In genomic region chr12:64403708-64404469, GRCh38 we compare ENCODE assay signal across 8 cellular contexts. TPM values are rescaled to one million over a fixed set of nuclear protein-coding genes. Genes with fewer than 3 reads are reported as not detected.
DNase-seq lines count a peak whose midpoint lies in the region; ATAC-seq, FAIRE-seq and TF ChIP-seq lines count a peak whose summit lies in the region.

TSS of gene XPOT (plus strand) at chr12:64404392. CDS start at chr12:64410036, 5,644 bp downstream.

- H3K27ac ChIP-seq in ascending aorta (peak within 1 kb of the TSS; percentile 97 to 98), right cardiac atrium (ENCODE audit: low read length) (peak within 1 kb of the TSS; percentile 91), vagina (peak within 1 kb of the TSS; percentile 92)

- TF ChIP-seq CTCF in ascending aorta (IDR thresholded peaks at IDR 0.05) (no peak), vagina (IDR thresholded peaks at IDR 0.05) (no peak)

- H3K4me3 ChIP-seq in ascending aorta (peak within 1 kb of the TSS; percentile 76 to 98), right cardiac atrium (ENCODE audit: low read length) (peak within 1 kb of the TSS; percentile 58), vagina (peak within 1 kb of the TSS; percentile 75 to 98)

- peaks cover 0 to 10% of the 10 kb centered on the region in 2 donors for H3K4me1 ChIP-seq in ascending aorta
- H3K4me1 ChIP-seq in right cardiac atrium (ENCODE audit: control insufficient read depth, insufficient read depth, low read length): peaks cover 2% of the 10 kb centered on the region
- peaks cover 11% of the 10 kb centered on the region for H3K4me1 ChIP-seq in vagina

- ATAC-seq in HG02970 (IDR thresholded peaks at IDR 0.05; ENCODE audit: low FRiP score, unreplicated experiment) (peak; percentile 99), right cardiac atrium (peak; percentile 97 to 98)

- H3K9me3 ChIP-seq in ascending aorta (no peaks in the 10 kb centered on the region), right cardiac atrium (ENCODE audit: control insufficient read depth, low read length) (no peaks in the 10 kb centered on the region), vagina (no peaks in the 10 kb centered on the region)

- H3K27me3 ChIP-seq in ascending aorta (no peaks in the 10 kb centered on the region), right cardiac atrium (ENCODE audit: control insufficient read depth, insufficient read depth) (no peaks in the 10 kb centered on the region), vagina (no peaks in the 10 kb centered on the region)

- DNase-seq in GM18507 (ENCODE audit: extremely low spot score, insufficient read length, low read depth) (peak; percentile 90), NCI-H187 treated with DMSO at 0.1 percent for 48 hours (lab: John Stamatoyannopoulos, UW) (peak; percentile 75), T-helper 2 cell (peak; percentile 79 to 99 (median 91)), ascending aorta (ENCODE audit: low spot score in 2 of 2) (peak; percentile 85 to 97), right cardiac atrium (peak; percentile 96 to 98 (median 98)), pulmonary artery endothelial cell (ENCODE audit: low read depth, low spot score) (peak; percentile 90), vagina (ENCODE audit: extremely low spot score in 2 of 2) (peak in 1 of 2 donors; percentile 95)

- H3K36me3 ChIP-seq in ascending aorta: no peaks in the 10 kb centered on the region
- no peaks in the 10 kb centered on the region for H3K36me3 ChIP-seq in vagina

- peak; percentile 90 for FAIRE-seq in GM18507 (lab: Jason Lieb, UNC)

- no peak for TF ChIP-seq POLR2A in vagina (IDR thresholded peaks at IDR 0.05)

- 12% methylated on average over 60 of the region's 60 CpGs for WGBS in right cardiac atrium

- intact Hi-C loops in ascending aorta (cut with DNase I): loop anchor here (1.0 to 5.0 kb wide), 6 partner anchors 48 to 627 kb away; partner anchors contain the start of genes GNS, KICS2, RXYLT1 and TBK1
- intact Hi-C loops in right cardiac atrium (cut with DNase I): no loop called here
- intact Hi-C loops in vagina (cut with DNase I): loop anchor here (10.0 kb wide), 1 partner anchor 569 kb away; no protein-coding TSS in a partner anchor

RNA-seq across cellular contexts. Expression of gene XPOT, which starts in this region (rescaled TPM):
- total RNA-seq in ascending aorta: 24.5 TPM
- 10 to 100 TPM; 25.1 to 33.3 (median 29.5) TPM for total RNA-seq in right cardiac atrium
- polyA plus RNA-seq in right cardiac atrium: 8.9 TPM
- 77.2 and 78.6 TPM in 2 replicates for total RNA-seq in pulmonary artery endothelial cell
- 46.2 TPM for total RNA-seq in vagina

Comparison
In these comparisons a context has a peak if more than half of its experiments do, and no peak if none do; other contexts are left out.
1. intact Hi-C loops: an anchor here in ascending aorta (1.0 to 5.0 kb wide) and vagina (10.0 kb wide); none called in right cardiac atrium.